1 cellular context compared by ENCODE assay signal in the genomic region with DNA sequence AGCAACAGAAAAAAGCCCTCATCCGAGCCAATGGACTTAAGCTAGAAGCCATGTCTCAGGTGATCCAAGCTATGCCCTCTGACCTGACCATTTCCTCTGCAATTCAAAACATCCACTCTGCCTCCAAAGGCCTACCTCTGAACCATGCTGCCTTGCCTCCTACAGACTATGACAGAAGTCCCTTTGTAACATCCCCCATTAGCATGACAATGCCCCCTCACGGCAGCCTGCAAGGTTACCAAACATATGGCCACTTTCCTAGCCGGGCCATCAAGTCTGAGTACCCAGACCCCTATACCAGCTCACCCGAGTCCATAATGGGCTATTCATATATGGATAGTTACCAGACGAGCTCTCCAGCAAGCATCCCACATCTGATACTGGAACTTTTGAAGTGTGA.
TF ChIP-seq lines count a peak whose summit lies in the region.

No MANE protein-coding gene starts in this region.

TF ChIP-seq in GM23338, 12 proteins besides CTCF, POLR2A, EP300 and RAD21:
- TF ChIP-seq NANOG (IDR thresholded peaks at IDR 0.05; ENCODE audit: borderline replicate concordance) (peak; percentile 87; the same call in 1 of the 2 replicates), JUNB (IDR thresholded peaks at IDR 0.05; ENCODE audit: unreplicated experiment) (no peak), ZNF114 (CRISPR knock-in tag; IDR thresholded peaks at IDR 0.05) (no peak), CREB1 (CRISPR knock-in tag; IDR thresholded peaks at IDR 0.05; ENCODE audit: low read depth) (peak; percentile 34; the same call in 1 of the 2 replicates), EZH2phosphoT487 (IDR thresholded peaks at IDR 0.05; ENCODE audit: unreplicated experiment) (no peak), EZH2 (IDR thresholded peaks at IDR 0.05; ENCODE audit: low read depth, unreplicated experiment) (no peak), ZNF331 (CRISPR knock-in tag; IDR thresholded peaks at IDR 0.05; ENCODE audit: low read depth) (no peak), STAT1 (IDR thresholded peaks at IDR 0.05; ENCODE audit: unreplicated experiment) (no peak), POLR2AphosphoS5 (IDR thresholded peaks at IDR 0.05; ENCODE audit: low read depth) (no peak)
- TF ChIP-seq, protein P1, sequence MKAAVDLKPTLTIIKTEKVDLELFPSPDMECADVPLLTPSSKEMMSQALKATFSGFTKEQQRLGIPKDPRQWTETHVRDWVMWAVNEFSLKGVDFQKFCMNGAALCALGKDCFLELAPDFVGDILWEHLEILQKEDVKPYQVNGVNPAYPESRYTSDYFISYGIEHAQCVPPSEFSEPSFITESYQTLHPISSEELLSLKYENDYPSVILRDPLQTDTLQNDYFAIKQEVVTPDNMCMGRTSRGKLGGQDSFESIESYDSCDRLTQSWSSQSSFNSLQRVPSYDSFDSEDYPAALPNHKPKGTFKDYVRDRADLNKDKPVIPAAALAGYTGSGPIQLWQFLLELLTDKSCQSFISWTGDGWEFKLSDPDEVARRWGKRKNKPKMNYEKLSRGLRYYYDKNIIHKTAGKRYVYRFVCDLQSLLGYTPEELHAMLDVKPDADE (IDR thresholded peaks at IDR 0.05), result 0 out of 2 replicates have a peak, but pooled peaks have one; percentile 33
- TF ChIP-seq, protein P2, sequence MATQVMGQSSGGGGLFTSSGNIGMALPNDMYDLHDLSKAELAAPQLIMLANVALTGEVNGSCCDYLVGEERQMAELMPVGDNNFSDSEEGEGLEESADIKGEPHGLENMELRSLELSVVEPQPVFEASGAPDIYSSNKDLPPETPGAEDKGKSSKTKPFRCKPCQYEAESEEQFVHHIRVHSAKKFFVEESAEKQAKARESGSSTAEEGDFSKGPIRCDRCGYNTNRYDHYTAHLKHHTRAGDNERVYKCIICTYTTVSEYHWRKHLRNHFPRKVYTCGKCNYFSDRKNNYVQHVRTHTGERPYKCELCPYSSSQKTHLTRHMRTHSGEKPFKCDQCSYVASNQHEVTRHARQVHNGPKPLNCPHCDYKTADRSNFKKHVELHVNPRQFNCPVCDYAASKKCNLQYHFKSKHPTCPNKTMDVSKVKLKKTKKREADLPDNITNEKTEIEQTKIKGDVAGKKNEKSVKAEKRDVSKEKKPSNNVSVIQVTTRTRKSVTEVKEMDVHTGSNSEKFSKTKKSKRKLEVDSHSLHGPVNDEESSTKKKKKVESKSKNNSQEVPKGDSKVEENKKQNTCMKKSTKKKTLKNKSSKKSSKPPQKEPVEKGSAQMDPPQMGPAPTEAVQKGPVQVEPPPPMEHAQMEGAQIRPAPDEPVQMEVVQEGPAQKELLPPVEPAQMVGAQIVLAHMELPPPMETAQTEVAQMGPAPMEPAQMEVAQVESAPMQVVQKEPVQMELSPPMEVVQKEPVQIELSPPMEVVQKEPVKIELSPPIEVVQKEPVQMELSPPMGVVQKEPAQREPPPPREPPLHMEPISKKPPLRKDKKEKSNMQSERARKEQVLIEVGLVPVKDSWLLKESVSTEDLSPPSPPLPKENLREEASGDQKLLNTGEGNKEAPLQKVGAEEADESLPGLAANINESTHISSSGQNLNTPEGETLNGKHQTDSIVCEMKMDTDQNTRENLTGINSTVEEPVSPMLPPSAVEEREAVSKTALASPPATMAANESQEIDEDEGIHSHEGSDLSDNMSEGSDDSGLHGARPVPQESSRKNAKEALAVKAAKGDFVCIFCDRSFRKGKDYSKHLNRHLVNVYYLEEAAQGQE (IDR thresholded peaks at IDR 0.05; ENCODE audit: unreplicated experiment), result no peak
- TF ChIP-seq, protein P3, sequence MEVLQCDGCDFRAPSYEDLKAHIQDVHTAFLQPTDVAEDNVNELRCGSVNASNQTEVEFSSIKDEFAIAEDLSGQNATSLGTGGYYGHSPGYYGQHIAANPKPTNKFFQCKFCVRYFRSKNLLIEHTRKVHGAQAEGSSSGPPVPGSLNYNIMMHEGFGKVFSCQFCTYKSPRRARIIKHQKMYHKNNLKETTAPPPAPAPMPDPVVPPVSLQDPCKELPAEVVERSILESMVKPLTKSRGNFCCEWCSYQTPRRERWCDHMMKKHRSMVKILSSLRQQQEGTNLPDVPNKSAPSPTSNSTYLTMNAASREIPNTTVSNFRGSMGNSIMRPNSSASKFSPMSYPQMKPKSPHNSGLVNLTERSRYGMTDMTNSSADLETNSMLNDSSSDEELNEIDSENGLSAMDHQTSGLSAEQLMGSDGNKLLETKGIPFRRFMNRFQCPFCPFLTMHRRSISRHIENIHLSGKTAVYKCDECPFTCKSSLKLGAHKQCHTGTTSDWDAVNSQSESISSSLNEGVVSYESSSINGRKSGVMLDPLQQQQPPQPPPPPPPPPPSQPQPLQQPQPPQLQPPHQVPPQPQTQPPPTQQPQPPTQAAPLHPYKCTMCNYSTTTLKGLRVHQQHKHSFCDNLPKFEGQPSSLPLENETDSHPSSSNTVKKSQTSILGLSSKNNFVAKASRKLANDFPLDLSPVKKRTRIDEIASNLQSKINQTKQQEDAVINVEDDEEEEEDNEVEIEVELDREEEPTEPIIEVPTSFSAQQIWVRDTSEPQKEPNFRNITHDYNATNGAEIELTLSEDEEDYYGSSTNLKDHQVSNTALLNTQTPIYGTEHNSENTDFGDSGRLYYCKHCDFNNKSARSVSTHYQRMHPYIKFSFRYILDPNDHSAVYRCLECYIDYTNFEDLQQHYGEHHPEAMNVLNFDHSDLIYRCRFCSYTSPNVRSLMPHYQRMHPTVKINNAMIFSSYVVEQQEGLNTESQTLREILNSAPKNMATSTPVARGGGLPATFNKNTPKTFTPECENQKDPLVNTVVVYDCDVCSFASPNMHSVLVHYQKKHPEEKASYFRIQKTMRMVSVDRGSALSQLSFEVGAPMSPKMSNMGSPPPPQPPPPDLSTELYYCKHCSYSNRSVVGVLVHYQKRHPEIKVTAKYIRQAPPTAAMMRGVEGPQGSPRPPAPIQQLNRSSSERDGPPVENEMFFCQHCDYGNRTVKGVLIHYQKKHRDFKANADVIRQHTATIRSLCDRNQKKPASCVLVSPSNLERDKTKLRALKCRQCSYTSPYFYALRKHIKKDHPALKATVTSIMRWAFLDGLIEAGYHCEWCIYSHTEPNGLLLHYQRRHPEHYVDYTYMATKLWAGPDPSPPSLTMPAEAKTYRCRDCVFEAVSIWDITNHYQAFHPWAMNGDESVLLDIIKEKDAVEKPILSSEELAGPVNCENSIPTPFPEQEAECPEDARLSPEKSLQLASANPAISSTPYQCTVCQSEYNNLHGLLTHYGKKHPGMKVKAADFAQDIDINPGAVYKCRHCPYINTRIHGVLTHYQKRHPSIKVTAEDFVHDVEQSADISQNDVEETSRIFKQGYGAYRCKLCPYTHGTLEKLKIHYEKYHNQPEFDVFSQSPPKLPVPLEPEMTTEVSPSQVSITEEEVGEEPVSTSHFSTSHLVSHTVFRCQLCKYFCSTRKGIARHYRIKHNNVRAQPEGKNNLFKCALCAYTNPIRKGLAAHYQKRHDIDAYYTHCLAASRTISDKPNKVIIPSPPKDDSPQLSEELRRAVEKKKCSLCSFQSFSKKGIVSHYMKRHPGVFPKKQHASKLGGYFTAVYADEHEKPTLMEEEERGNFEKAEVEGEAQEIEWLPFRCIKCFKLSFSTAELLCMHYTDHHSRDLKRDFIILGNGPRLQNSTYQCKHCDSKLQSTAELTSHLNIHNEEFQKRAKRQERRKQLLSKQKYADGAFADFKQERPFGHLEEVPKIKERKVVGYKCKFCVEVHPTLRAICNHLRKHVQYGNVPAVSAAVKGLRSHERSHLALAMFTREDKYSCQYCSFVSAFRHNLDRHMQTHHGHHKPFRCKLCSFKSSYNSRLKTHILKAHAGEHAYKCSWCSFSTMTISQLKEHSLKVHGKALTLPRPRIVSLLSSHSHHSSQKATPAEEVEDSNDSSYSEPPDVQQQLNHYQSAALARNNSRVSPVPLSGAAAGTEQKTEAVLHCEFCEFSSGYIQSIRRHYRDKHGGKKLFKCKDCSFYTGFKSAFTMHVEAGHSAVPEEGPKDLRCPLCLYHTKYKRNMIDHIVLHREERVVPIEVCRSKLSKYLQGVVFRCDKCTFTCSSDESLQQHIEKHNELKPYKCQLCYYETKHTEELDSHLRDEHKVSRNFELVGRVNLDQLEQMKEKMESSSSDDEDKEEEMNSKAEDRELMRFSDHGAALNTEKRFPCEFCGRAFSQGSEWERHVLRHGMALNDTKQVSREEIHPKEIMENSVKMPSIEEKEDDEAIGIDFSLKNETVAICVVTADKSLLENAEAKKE (CRISPR knock-in tag; IDR thresholded peaks at IDR 0.05), result peak; percentile 81
